1 cellular context compared by ENCODE assay signal in the genomic region with DNA sequence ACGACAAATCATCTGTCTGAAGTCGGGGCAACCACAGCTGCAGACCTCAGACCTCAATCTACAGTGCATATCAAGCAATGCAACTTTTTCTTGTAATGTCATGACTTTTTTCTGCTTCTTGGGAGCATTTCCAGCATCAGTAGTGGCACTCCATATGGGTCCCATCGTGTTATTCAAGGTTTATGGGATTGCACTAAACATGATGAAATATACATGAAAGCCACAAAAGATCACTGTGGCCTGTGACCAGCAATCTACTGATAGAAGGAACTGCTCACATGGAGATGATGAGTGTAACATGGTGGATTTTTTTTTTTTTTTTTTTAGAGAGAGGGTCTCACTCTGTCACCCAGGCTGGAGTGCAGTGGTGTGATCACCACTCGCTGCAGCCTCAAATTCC.
A peak's percentile ranks its signal among the peaks of the same experiment; 100 is the strongest.
TF ChIP-seq lines count a peak whose summit lies in the region.

No MANE protein-coding gene starts in this region.

TF ChIP-seq in K562, 482 proteins besides CTCF, POLR2A, EP300 and RAD21 (continued from another document):
- peak; percentile 89 for TF ChIP-seq ATF4 (CRISPR knock-in tag; IDR thresholded peaks at IDR 0.05)
- peak; percentile 6; the same call in 1 of the 2 replicates for TF ChIP-seq TAL1 (IDR thresholded peaks at IDR 0.05)
- TF ChIP-seq TRIM24 (IDR thresholded peaks at IDR 0.05), result peak; percentile 66 to 86; a peak in 2 of 4 replicates
- 0 out of 4 replicates have a peak, but pooled peaks of 1 of the 2 experiments have one; percentile 21 for TF ChIP-seq RCOR1 (IDR thresholded peaks at IDR 0.05; ENCODE audit: borderline replicate concordance in 1 of 2, low read depth in 2 of 2, low read length in 2 of 2)
- no peak for TF ChIP-seq SP1 (CRISPR knock-in tag; IDR thresholded peaks at IDR 0.05)
- TF ChIP-seq POLR2H (tag; IDR thresholded peaks at IDR 0.05; ENCODE audit: low read depth), result peak; percentile 59
- no peak; the same call in 1 of the 2 replicates for TF ChIP-seq ZNF592 (IDR thresholded peaks at IDR 0.05)
- TF ChIP-seq EP400 (IDR thresholded peaks at IDR 0.05), result peak; percentile 28; the same call in 1 of the 2 replicates
- TF ChIP-seq, protein P1, sequence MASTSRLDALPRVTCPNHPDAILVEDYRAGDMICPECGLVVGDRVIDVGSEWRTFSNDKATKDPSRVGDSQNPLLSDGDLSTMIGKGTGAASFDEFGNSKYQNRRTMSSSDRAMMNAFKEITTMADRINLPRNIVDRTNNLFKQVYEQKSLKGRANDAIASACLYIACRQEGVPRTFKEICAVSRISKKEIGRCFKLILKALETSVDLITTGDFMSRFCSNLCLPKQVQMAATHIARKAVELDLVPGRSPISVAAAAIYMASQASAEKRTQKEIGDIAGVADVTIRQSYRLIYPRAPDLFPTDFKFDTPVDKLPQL (IDR thresholded peaks at IDR 0.05; ENCODE audit: extremely low read depth, insufficient read length), result no peak
- TF ChIP-seq ZSCAN32 (CRISPR knock-in tag; IDR thresholded peaks at IDR 0.05), result 0 out of 2 replicates have a peak, but pooled peaks have one; percentile 13
- no peak for TF ChIP-seq SMAD2 (IDR thresholded peaks at IDR 0.05; ENCODE audit: low read depth, low read length)
- TF ChIP-seq ZNF584 (CRISPR knock-in tag; IDR thresholded peaks at IDR 0.05; ENCODE audit: low read depth), result peak; percentile 56; the same call in 1 of the 2 replicates
- TF ChIP-seq FOXK1 (CRISPR knock-in tag; IDR thresholded peaks at IDR 0.05; ENCODE audit: borderline replicate concordance), result 0 out of 2 replicates have a peak, but pooled peaks have one; percentile 29
- TF ChIP-seq, protein P2, sequence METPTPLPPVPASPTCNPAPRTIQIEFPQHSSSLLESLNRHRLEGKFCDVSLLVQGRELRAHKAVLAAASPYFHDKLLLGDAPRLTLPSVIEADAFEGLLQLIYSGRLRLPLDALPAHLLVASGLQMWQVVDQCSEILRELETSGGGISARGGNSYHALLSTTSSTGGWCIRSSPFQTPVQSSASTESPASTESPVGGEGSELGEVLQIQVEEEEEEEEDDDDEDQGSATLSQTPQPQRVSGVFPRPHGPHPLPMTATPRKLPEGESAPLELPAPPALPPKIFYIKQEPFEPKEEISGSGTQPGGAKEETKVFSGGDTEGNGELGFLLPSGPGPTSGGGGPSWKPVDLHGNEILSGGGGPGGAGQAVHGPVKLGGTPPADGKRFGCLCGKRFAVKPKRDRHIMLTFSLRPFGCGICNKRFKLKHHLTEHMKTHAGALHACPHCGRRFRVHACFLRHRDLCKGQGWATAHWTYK (CRISPR knock-in tag; IDR thresholded peaks at IDR 0.05), result peak; percentile 47; the same call in 1 of the 2 replicates
- peak; percentile 71 for TF ChIP-seq CEBPG (CRISPR knock-in tag; IDR thresholded peaks at IDR 0.05)
- TF ChIP-seq CEBPG (tag; conservative IDR thresholded peaks at IDR 0.05 in 1 of 2, IDR thresholded peaks at IDR 0.05 in 1 of 2), result peak; percentile 61 to 95
- peak; percentile 89 for TF ChIP-seq ZNF175 (CRISPR knock-in tag; IDR thresholded peaks at IDR 0.05; ENCODE audit: low read depth)
- peak; percentile 28; the same call in 1 of the 2 replicates for TF ChIP-seq ARID1B (IDR thresholded peaks at IDR 0.05)
- TF ChIP-seq RHOXF2B (CRISPR knock-in tag; conservative IDR thresholded peaks at IDR 0.05), result 0 out of 2 replicates have a peak, but pooled peaks have one; percentile 56
- TF ChIP-seq, protein P3, sequence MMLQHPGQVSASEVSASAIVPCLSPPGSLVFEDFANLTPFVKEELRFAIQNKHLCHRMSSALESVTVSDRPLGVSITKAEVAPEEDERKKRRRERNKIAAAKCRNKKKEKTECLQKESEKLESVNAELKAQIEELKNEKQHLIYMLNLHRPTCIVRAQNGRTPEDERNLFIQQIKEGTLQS (IDR thresholded peaks at IDR 0.05), result peak; percentile 75
- TF ChIP-seq, protein P3 (CRISPR knock-in tag; conservative IDR thresholded peaks at IDR 0.05), result no peak
- 0 out of 2 replicates have a peak, but pooled peaks have one; percentile 50 for TF ChIP-seq MYC (IDR thresholded peaks at IDR 0.05; ENCODE audit: low read depth, low read length)
- no peak for TF ChIP-seq MYC (CRISPR knock-in tag; IDR thresholded peaks at IDR 0.05; ENCODE audit: borderline replicate concordance, low read depth)
- no peak for TF ChIP-seq KAT8 (IDR thresholded peaks at IDR 0.05; ENCODE audit: low read depth)
- peak; percentile 34; the same call in 1 of the 2 replicates for TF ChIP-seq CEBPB (tag; IDR thresholded peaks at IDR 0.05)
- TF ChIP-seq MGA (IDR thresholded peaks at IDR 0.05), result peak; percentile 38; the same call in 1 of the 2 replicates
